21 cellular contexts compared by ENCODE assay signal in genomic region chr9:114925039-114925438, GRCh38. TPM values are rescaled to one million over a fixed set of nuclear protein-coding genes. Genes with fewer than 3 reads are reported as not detected.
DNase-seq lines count a peak whose midpoint lies in the region; ATAC-seq and TF ChIP-seq lines count a peak whose summit lies in the region.
"Had no signal": no experiment of that assay in that cellular context is flagged by ENCODE, and none has a peak within 500 bp of the region (broad histone marks: within the 10 kb centered on the region; RNA-seq: fewer than 3 reads in every experiment).

No MANE protein-coding gene starts in this region.

- H3K27ac Mint-ChIP-seq in activated naive CD4-positive, alpha-beta T cell treated with anti-CD3 and anti-CD28 coated beads for 36 hours = peak overlapping the region; percentile 64
- H3K27ac Mint-ChIP-seq in activated T-helper 1 cell treated with anti-CD3 and anti-CD28 coated beads, Interleukin-12 subunit alpha, Interleukin-12 subunit beta, Interleukin-2, Interleukin-4 antibody, amounts not matched to agents 30 ng/mL and 10 ng/mL and 1 ng/mL, durations not matched to agents 14 hours and 24 hours and 36 hours = no peak overlapping the region
- H3K27ac Mint-ChIP-seq in stimulated activated naive CD8-positive, alpha-beta T cell treated with anti-CD3 and anti-CD28 coated beads, Interleukin-15, amount 100 ng/mL, for 72 hours = no peak overlapping the region
- H3K27ac Mint-ChIP-seq: endodermal cell; H9; stimulated activated memory B cell treated with anti-CD40 and anti-IgM and Interleukin-4, amounts not matched to agents 10 μg/mL and 1 μg/mL and 100 μg/mL, for 72 hours had no signal

- WGBS in mammary epithelial cell (ENCODE audit: low coverage, missing lambda C conversion rate) = 100% methylated on average over 1 of the region's 3 CpGs
- WGBS in hepatocyte (ENCODE audit: low lambda C conversion rate, missing lambda C conversion rate) = 83% methylated on average over 3 of the region's 3 CpGs

- H3K36me3 Mint-ChIP-seq in activated naive CD4-positive, alpha-beta T cell treated with anti-CD3 and anti-CD28 coated beads for 36 hours (ENCODE audit: low read depth) = peaks cover 38% of the 10 kb centered on the region
- peaks cover 76% of the 10 kb centered on the region for H3K36me3 Mint-ChIP-seq in activated T-helper 1 cell treated with anti-CD3 and anti-CD28 coated beads, Interleukin-12 subunit alpha, Interleukin-12 subunit beta, Interleukin-2, Interleukin-4 antibody, amounts not matched to agents 30 ng/mL and 10 ng/mL and 1 ng/mL, durations not matched to agents 14 hours and 24 hours and 36 hours (ENCODE audit: low read depth)
- H3K36me3 Mint-ChIP-seq: stimulated activated memory B cell treated with anti-CD40 and anti-IgM and Interleukin-4, amounts not matched to agents 10 μg/mL and 1 μg/mL and 100 μg/mL, for 72 hours had no signal

- no peak for DNase-seq in activated naive CD4-positive, alpha-beta T cell treated with anti-CD3 and anti-CD28 coated beads for 36 hours
- no peak for DNase-seq in activated naive CD4-positive, alpha-beta T cell (lab: John Stamatoyannopoulos, UW)
- DNase-seq in activated T-helper 1 cell treated with anti-CD3 and anti-CD28 coated beads, Interleukin-12 subunit alpha, Interleukin-12 subunit beta, Interleukin-2, Interleukin-4 antibody, amounts not matched to agents 30 ng/mL and 10 ng/mL and 1 ng/mL, durations not matched to agents 14 hours and 24 hours and 36 hours (ENCODE audit: low spot score) = no peak
- peak in 1 of 2 donors; percentile 32 for DNase-seq in stimulated activated naive CD8-positive, alpha-beta T cell treated with anti-CD3 and anti-CD28 coated beads, Interleukin-15, amount 100 ng/mL, for 72 hours
- DNase-seq in mammary epithelial cell (no peak), hepatocyte (ENCODE audit: low spot score) (no peak), middle frontal gyrus (ENCODE audit: extremely low spot score, low spot score) (no peak)
- DNase-seq: endodermal cell, glutamatergic neuron, KBM-7, NCI-H2029 treated with DMSO at 0.1 percent for 48 hours, NCI-H524 treated with DMSO at 0.1 percent for 48 hours, occipital lobe, SIG-M5, T1000, upper lobe of left lung had no signal

- H3K27ac ChIP-seq in mammary epithelial cell (ENCODE audit: insufficient read depth, low read depth, low read length) (no peak overlapping the region), hepatocyte (no peak overlapping the region)
- H3K27ac ChIP-seq: right atrium auricular region, upper lobe of left lung had no signal

- no peaks in the 10 kb centered on the region for H4K20me1 ChIP-seq in mammary epithelial cell (ENCODE audit: insufficient read depth, low read length)
- H4K20me1 ChIP-seq in hepatocyte (ENCODE audit: insufficient read depth, poor library complexity, severe bottlenecking) = no peaks in the 10 kb centered on the region

- H3K4me1 ChIP-seq in mammary epithelial cell (ENCODE audit: insufficient read depth, low read length) (no peaks in the 10 kb centered on the region), hepatocyte (ENCODE audit: insufficient read depth) (no peaks in the 10 kb centered on the region)
- H3K4me1 ChIP-seq: right atrium auricular region, upper lobe of left lung had no signal

- H3K36me3 ChIP-seq in mammary epithelial cell (ENCODE audit: insufficient read depth, low read length) (no peaks in the 10 kb centered on the region), hepatocyte (replicated peaks; ENCODE audit: insufficient read depth, low read depth) (no peaks in the 10 kb centered on the region)
- H3K36me3 ChIP-seq: right atrium auricular region, upper lobe of left lung had no signal

- H3K9me3 ChIP-seq in mammary epithelial cell (replicated peaks; ENCODE audit: insufficient read depth, low read length) = no peaks in the 10 kb centered on the region
- H3K9me3 ChIP-seq in hepatocyte (ENCODE audit: low read depth) = no peaks in the 10 kb centered on the region
- H3K9me3 ChIP-seq: right atrium auricular region, upper lobe of left lung had no signal

- H3K27me3 Mint-ChIP-seq in activated naive CD4-positive, alpha-beta T cell treated with anti-CD3 and anti-CD28 coated beads for 36 hours (ENCODE audit: low read depth) = no peaks in the 10 kb centered on the region
- H3K27me3 Mint-ChIP-seq in activated T-helper 1 cell treated with anti-CD3 and anti-CD28 coated beads, Interleukin-12 subunit alpha, Interleukin-12 subunit beta, Interleukin-2, Interleukin-4 antibody, amounts not matched to agents 30 ng/mL and 10 ng/mL and 1 ng/mL, durations not matched to agents 14 hours and 24 hours and 36 hours (ENCODE audit: insufficient read depth) = no peaks in the 10 kb centered on the region
- H3K27me3 Mint-ChIP-seq in stimulated activated naive CD8-positive, alpha-beta T cell treated with anti-CD3 and anti-CD28 coated beads, Interleukin-15, amount 100 ng/mL, for 72 hours = no peaks in the 10 kb centered on the region

- H3K27me3 ChIP-seq in mammary epithelial cell (ENCODE audit: insufficient read depth, low read length) (peaks cover 2% of the 10 kb centered on the region), hepatocyte (no peaks in the 10 kb centered on the region)
- H3K27me3 ChIP-seq: right atrium auricular region, upper lobe of left lung had no signal

- TF ChIP-seq CTCF in mammary epithelial cell (conservative IDR thresholded peaks at IDR 0.05 in 1 of 2, IDR thresholded peaks at IDR 0.05 in 1 of 2; ENCODE audit: extremely low read depth in 1 of 2, insufficient read depth in 1 of 2, low read depth in 1 of 2, low read length in 2 of 2) (no peak), hepatocyte (IDR thresholded peaks at IDR 0.05; ENCODE audit: poor library complexity) (no peak)

- H3K4me3 Mint-ChIP-seq in activated naive CD4-positive, alpha-beta T cell treated with anti-CD3 and anti-CD28 coated beads for 36 hours = peak overlapping the region; percentile 23
- peak overlapping the region; percentile 69 for H3K4me3 Mint-ChIP-seq in activated T-helper 1 cell treated with anti-CD3 and anti-CD28 coated beads, Interleukin-12 subunit alpha, Interleukin-12 subunit beta, Interleukin-2, Interleukin-4 antibody, amounts not matched to agents 30 ng/mL and 10 ng/mL and 1 ng/mL, durations not matched to agents 14 hours and 24 hours and 36 hours
- peak overlapping the region; percentile 62 to 75 for H3K4me3 Mint-ChIP-seq in stimulated activated naive CD8-positive, alpha-beta T cell treated with anti-CD3 and anti-CD28 coated beads, Interleukin-15, amount 100 ng/mL, for 72 hours
- H3K4me3 Mint-ChIP-seq: endodermal cell; H9; stimulated activated memory B cell treated with anti-CD40 and anti-IgM and Interleukin-4, amounts not matched to agents 10 μg/mL and 1 μg/mL and 100 μg/mL, for 72 hours had no signal

- BruUV-seq in mammary epithelial cell (replicated peaks; lab: Mats Ljungman, UMichigan) = no TSS peak

- no peak overlapping the region for H3K4me3 ChIP-seq in mammary epithelial cell (replicated peaks in 1 of 3; ENCODE audit: insufficient read depth in 1 of 3, low read depth in 2 of 3, low read length in 3 of 3)
- no peak overlapping the region for H3K4me3 ChIP-seq in hepatocyte
- H3K4me3 ChIP-seq: right atrium auricular region, upper lobe of left lung had no signal

- no peaks in the 10 kb centered on the region for H3K9me3 Mint-ChIP-seq in activated naive CD4-positive, alpha-beta T cell treated with anti-CD3 and anti-CD28 coated beads for 36 hours
- H3K9me3 Mint-ChIP-seq in activated T-helper 1 cell treated with anti-CD3 and anti-CD28 coated beads, Interleukin-12 subunit alpha, Interleukin-12 subunit beta, Interleukin-2, Interleukin-4 antibody, amounts not matched to agents 30 ng/mL and 10 ng/mL and 1 ng/mL, durations not matched to agents 14 hours and 24 hours and 36 hours = peaks cover 3% of the 10 kb centered on the region
- H3K9me3 Mint-ChIP-seq in stimulated activated naive CD8-positive, alpha-beta T cell treated with anti-CD3 and anti-CD28 coated beads, Interleukin-15, amount 100 ng/mL, for 72 hours = no peaks in the 10 kb centered on the region
- H3K9me3 Mint-ChIP-seq: endodermal cell; stimulated activated memory B cell treated with anti-CD40 and anti-IgM and Interleukin-4, amounts not matched to agents 10 μg/mL and 1 μg/mL and 100 μg/mL, for 72 hours had no signal

- in situ Hi-C loops in mammary epithelial cell (cut with MboI; ENCODE audit: low sequenced_read_pairs in 2 of 2) = no loop called here

- dilution Hi-C loops in mammary epithelial cell (cut with HindIII; ENCODE audit: low sequenced_read_pairs) = no loop called here

- peaks cover 68% of the 10 kb centered on the region for H3K4me1 Mint-ChIP-seq in activated naive CD4-positive, alpha-beta T cell treated with anti-CD3 and anti-CD28 coated beads for 36 hours (ENCODE audit: low read depth)
- peaks cover 75% of the 10 kb centered on the region for H3K4me1 Mint-ChIP-seq in activated T-helper 1 cell treated with anti-CD3 and anti-CD28 coated beads, Interleukin-12 subunit alpha, Interleukin-12 subunit beta, Interleukin-2, Interleukin-4 antibody, amounts not matched to agents 30 ng/mL and 10 ng/mL and 1 ng/mL, durations not matched to agents 14 hours and 24 hours and 36 hours (ENCODE audit: low read depth)
- peaks cover 70% of the 10 kb centered on the region for H3K4me1 Mint-ChIP-seq in stimulated activated naive CD8-positive, alpha-beta T cell treated with anti-CD3 and anti-CD28 coated beads, Interleukin-15, amount 100 ng/mL, for 72 hours

- H3K9me2 ChIP-seq in hepatocyte (replicated peaks; ENCODE audit: insufficient read depth) = no peaks in the 10 kb centered on the region

- CTCF ChIA-PET in activated naive CD4-positive, alpha-beta T cell treated with anti-CD3 and anti-CD28 coated beads for 36 hours (lab: Charles Lee) = interaction anchor here (1.0 to 2.2 kb wide), 6 partner anchors 13 to 244 kb away, joined by 3 to 7 read pairs (median 4); no protein-coding TSS in a partner anchor
- CTCF ChIA-PET in mammary epithelial cell (lab: Charles Lee; ENCODE audit: low non-redundant PET) = no interaction called here

- no peak overlapping the region for H3K9ac ChIP-seq in mammary epithelial cell (ENCODE audit: insufficient read depth, low read length)

- H2AFZ ChIP-seq in mammary epithelial cell (ENCODE audit: low read depth, low read length) = no peak overlapping the region
- no peak overlapping the region for H2AFZ ChIP-seq in hepatocyte

- H3K79me2 ChIP-seq in mammary epithelial cell (ENCODE audit: insufficient read depth, low read length) (no peaks in the 10 kb centered on the region), hepatocyte (no peaks in the 10 kb centered on the region)

- H3K4me2 ChIP-seq in mammary epithelial cell (ENCODE audit: insufficient read depth, low read depth, low read length) (no peak overlapping the region), hepatocyte (no peak overlapping the region)

- intact Hi-C loops in activated naive CD4-positive, alpha-beta T cell treated with anti-CD3 and anti-CD28 coated beads for 36 hours (cut with micrococcal nuclease) = loop anchor here (10.0 kb wide), 1 partner anchor 340 kb away; the partner anchor contains the start of gene ATP6V1G1
- intact Hi-C loops in activated T-helper 1 cell treated with anti-CD3 and anti-CD28 coated beads, Interleukin-12 subunit alpha, Interleukin-12 subunit beta, Interleukin-2, Interleukin-4 antibody, amounts not matched to agents 30 ng/mL and 10 ng/mL and 1 ng/mL, durations not matched to agents 14 hours and 24 hours and 36 hours (cut with micrococcal nuclease) = loop anchor here (1.0 kb wide), 1 partner anchor 11 kb away; no protein-coding TSS in a partner anchor
- intact Hi-C loops in mammary epithelial cell (cut with micrococcal nuclease) = no loop called here

- peak; percentile 41 for ATAC-seq in HG02798 (IDR thresholded peaks at IDR 0.05; ENCODE audit: poor library complexity, unreplicated experiment)
- peak; percentile 47 for ATAC-seq in stimulated activated naive CD8-positive, alpha-beta T cell treated with anti-CD3 and anti-CD28 coated beads, Interleukin-15, amount 100 ng/mL, for 72 hours

RNA-seq across cellular contexts. Expression of gene TNFSF8, which starts 5.4 kb away (rescaled TPM):
- 10 to 100 TPM; 25.9 to 26.4 TPM for total RNA-seq in activated naive CD4-positive, alpha-beta T cell treated with anti-CD3 and anti-CD28 coated beads for 36 hours
- total RNA-seq in activated T-helper 1 cell treated with anti-CD3 and anti-CD28 coated beads, Interleukin-12 subunit alpha, Interleukin-12 subunit beta, Interleukin-2, Interleukin-4 antibody, amounts not matched to agents 30 ng/mL and 10 ng/mL and 1 ng/mL, durations not matched to agents 14 hours and 24 hours and 36 hours = 200 and 207 TPM in 2 replicates
- not detected for total RNA-seq in mammary epithelial cell
- polyA plus RNA-seq in mammary epithelial cell = not detected
- not detected for polyA minus RNA-seq in mammary epithelial cell
- not detected in 2 replicates for total RNA-seq in hepatocyte
- not detected in 2 replicates for polyA plus RNA-seq in hepatocyte
- total RNA-seq: endodermal cell, fibroblast of lung, H9 had no signal
- polyA plus RNA-seq: fibroblast of lung had no signal

Comparison
In these comparisons a context has a peak if more than half of its experiments do, and no peak if none do; other contexts are left out.
1. RNA of gene TNFSF8, which starts 5.4 kb away (total RNA-seq): 200 to 207 TPM in activated T-helper 1 cell treated with anti-CD3 and anti-CD28 coated beads, Interleukin-12 subunit alpha, Interleukin-12 subunit beta, Interleukin-2, Interleukin-4 antibody, amounts not matched to agents 30 ng/mL and 10 ng/mL and 1 ng/mL, durations not matched to agents 14 hours and 24 hours and 36 hours and 25.9 to 26.4 TPM in activated naive CD4-positive, alpha-beta T cell treated with anti-CD3 and anti-CD28 coated beads for 36 hours; not detected in mammary epithelial cell and not detected in hepatocyte; every median in the first group is over 10 times any median in the second.
2. Peak in every context shown above with its lines, with median percentiles within 50 percentile points of each other: H3K4me3 Mint-ChIP-seq.